ENCODE assay signal across 8 cellular contexts in genomic region chr11:74453373-74453975, GRCh38. TPM values are rescaled to one million over a fixed set of nuclear protein-coding genes. Genes with fewer than 3 reads are reported as not detected.
A peak's percentile ranks its signal among the peaks of the same experiment; 100 is the strongest.
DNase-seq lines count a peak whose midpoint lies in the region; ATAC-seq and TF ChIP-seq lines count a peak whose summit lies in the region.

No MANE protein-coding gene starts in this region.

- H3K36me3 ChIP-seq in Panc1 (ENCODE audit: control insufficient read depth, insufficient read depth, low read length) (no peaks in the 10 kb centered on the region), tibial artery (no peaks in the 10 kb centered on the region)

- POLR2A ChIA-PET in Panc1 (lab: Charles Lee) = interaction anchor here (0.6 to 0.8 kb wide), 2 partner anchors 39 to 125 kb away, joined by 4 to 7 read pairs; no protein-coding TSS in a partner anchor

- no TSS peak for BruUV-seq in Panc1 (replicated peaks; lab: Mats Ljungman, UMichigan)

- intact Hi-C loops in Panc1 (cut with micrococcal nuclease; ENCODE audit: unreplicated experiment) = loop anchor here (1.0 kb wide), 1 partner anchor 117 kb away; no protein-coding TSS in a partner anchor
- intact Hi-C loops in tibial artery (cut with DNase I; ENCODE audit: low total_unique reads) = no loop called here

- TF ChIP-seq RAD21 in Ishikawa (IDR thresholded peaks at IDR 0.05; ENCODE audit: low read depth) = peak; percentile 88

- H3K27ac ChIP-seq in Panc1 (ENCODE audit: low read length) (no peak overlapping the region), tibial artery (no peak overlapping the region)

- H3K9me3 ChIP-seq in Panc1 (ENCODE audit: control insufficient read depth, insufficient read depth, low read depth, low read length) (no peaks in the 10 kb centered on the region), tibial artery (no peaks in the 10 kb centered on the region)

- H3K4me3 ChIP-seq in Panc1 (ENCODE audit: low read depth in 2 of 2, low read length in 2 of 2) (no peak overlapping the region), fibroblast of mammary gland (ENCODE audit: control insufficient read depth, low read depth, low read length) (no peak overlapping the region), tibial artery (no peak overlapping the region)

- TF ChIP-seq EP300 in Ishikawa (IDR thresholded peaks at IDR 0.05; ENCODE audit: borderline replicate concordance) = no peak

- peak; percentile 88 for ATAC-seq in Panc1
- no peak for ATAC-seq in omental fat pad (ENCODE audit: low FRiP score)

- TF ChIP-seq CTCF in Panc1 (IDR thresholded peaks at IDR 0.05) (peak; percentile 92), fibroblast of mammary gland (conservative IDR thresholded peaks at IDR 0.05; ENCODE audit: control insufficient read depth, insufficient read depth, low read depth, low read length) (peak; percentile 87), omental fat pad (IDR thresholded peaks at IDR 0.05) (peak in 1 of 3 donors; percentile 27), tibial artery (IDR thresholded peaks at IDR 0.05) (peak; percentile 59 to 64)

- CTCF ChIA-PET in Panc1 (lab: Charles Lee) = interaction anchor here (0.5 to 3.2 kb wide), 13 partner anchors 11 to 486 kb away, joined by 3 to 43 read pairs (median 6); no protein-coding TSS in a partner anchor

- H3K4me1 ChIP-seq in Panc1 (ENCODE audit: control insufficient read depth, insufficient read depth, low read length) (no peaks in the 10 kb centered on the region), tibial artery (peaks cover 0 to 2% (median 0%) of the 10 kb centered on the region in 4 donors)

- DNase-seq in D341Med (ENCODE audit: low spot score) (peak; percentile 75), Panc1 (ENCODE audit: low read depth, low spot score) (peak; percentile 61), activated T-cell treated with anti-CD3 and anti-CD28 coated beads for 48 hours (ENCODE audit: low read depth) (peak; percentile 48), fibroblast of mammary gland (ENCODE audit: low read depth) (peak; percentile 68), omental fat pad (ENCODE audit: low spot score) (peak; percentile 60), tibial artery (peak; percentile 44 to 71), globus pallidus (ENCODE audit: low spot score) (no peak)

- in situ Hi-C loops in Panc1 (cut with HindIII; ENCODE audit: low pct_unique_long_range_greater_than_20kb, low sequenced_read_pairs) = no loop called here

- no peaks in the 10 kb centered on the region for H3K27me3 ChIP-seq in Panc1 (ENCODE audit: control insufficient read depth, insufficient read depth, low read length)
- H3K27me3 ChIP-seq in tibial artery = peaks cover 0 to 7% of the 10 kb centered on the region in 2 donors

TF ChIP-seq in Ishikawa, 13 proteins besides CTCF, POLR2A, EP300 and RAD21:
- TF ChIP-seq TAF1 (IDR thresholded peaks at IDR 0.05; ENCODE audit: low read depth) (no peak), NFIC (IDR thresholded peaks at IDR 0.05) (no peak), CREB1 (IDR thresholded peaks at IDR 0.05; ENCODE audit: low read depth) (no peak), USF1 (IDR thresholded peaks at IDR 0.05) (no peak), FOXM1 (IDR thresholded peaks at IDR 0.05; ENCODE audit: borderline replicate concordance, low read depth) (no peak), TEAD4 (IDR thresholded peaks at IDR 0.05) (no peak), YY1 (IDR thresholded peaks at IDR 0.05; ENCODE audit: low read depth) (no peak), EGR1 (IDR thresholded peaks at IDR 0.05) (no peak), TCF12 (IDR thresholded peaks at IDR 0.05; ENCODE audit: low read depth) (no peak)

RNA-seq across cellular contexts. Expression of gene KCNE3, which starts 13.9 kb away (rescaled TPM):
- total RNA-seq in Panc1 (2021; ENCODE audit: unreplicated experiment) (0.15 TPM), omental fat pad (10 to 100 TPM in 3 of 4 donors, 1 to 10 TPM in 1; 8.9 to 18.1 (median 11.0) TPM)
- polyA plus RNA-seq in Panc1 (2012; ENCODE audit: insufficient read length) = 0.67 TPM

RNA-seq across cellular contexts. Expression of gene LIPT2, which starts 40.0 kb away (rescaled TPM):
- 6.2 TPM for total RNA-seq in Panc1 (2021; ENCODE audit: unreplicated experiment)
- 5.8 TPM for polyA plus RNA-seq in Panc1 (2012; ENCODE audit: insufficient read length)
- total RNA-seq in omental fat pad = 1 to 10 TPM; 2.2 to 4.7 (median 3.4) TPM

RNA-seq across cellular contexts. Expression of gene PGM2L1, which starts 55.2 kb away (rescaled TPM):
- total RNA-seq in Panc1 (2021; ENCODE audit: unreplicated experiment) (33.1 TPM), omental fat pad (1 to 10 TPM; 2.7 to 4.5 (median 3.1) TPM)
- 9.4 TPM for polyA plus RNA-seq in Panc1 (2012; ENCODE audit: insufficient read length)
